17 cellular contexts compared by ENCODE assay signal in genomic region chr10:44931621-44932337, GRCh38. TPM values are rescaled to one million over a fixed set of nuclear protein-coding genes. Genes with fewer than 3 reads are reported as not detected.
"Had no signal": no experiment of that assay in that cellular context is flagged by ENCODE, and none has a peak within 500 bp of the region (broad histone marks: within the 10 kb centered on the region; RNA-seq: fewer than 3 reads in every experiment).

No MANE protein-coding gene starts in this region.

- H3K27me3 ChIP-seq: esophagus muscularis mucosa, hepatocyte, neutrophil, pancreas, right atrium auricular region, stomach, suprapubic skin, transverse colon had no signal

- H3K4me2 ChIP-seq: hepatocyte, SK-N-SH had no signal

- H3K27ac ChIP-seq: esophagus muscularis mucosa, hepatocyte, neutrophil, psoas muscle, stomach, suprapubic skin, transverse colon had no signal

- H3K9ac ChIP-seq: SK-N-SH had no signal

- H3K79me2 ChIP-seq: hepatocyte had no signal

- FAIRE-seq: frontal cortex, pancreas had no signal

- H3K4me3 ChIP-seq: esophagus muscularis mucosa, hepatocyte, pancreas, psoas muscle, right atrium auricular region, stomach, suprapubic skin, transverse colon had no signal

- H3K9me3 ChIP-seq: esophagus muscularis mucosa, neutrophil, pancreas, psoas muscle, right atrium auricular region, SK-N-SH, stomach, suprapubic skin, transverse colon had no signal

- H2AFZ ChIP-seq: hepatocyte had no signal

- H3K36me3 ChIP-seq: esophagus muscularis mucosa, neutrophil, pancreas, right atrium auricular region, stomach, suprapubic skin, transverse colon had no signal

RNA-seq across cellular contexts. Expression of gene TMEM72, which starts 20.6 kb away (rescaled TPM):
- total RNA-seq: activated CD8-positive, alpha-beta memory T cell treated with anti-CD3 and anti-CD28 coated beads for 36 hours; aorta; dermis microvascular lymphatic vessel endothelial cell; esophagus muscularis mucosa; frontal cortex; natural killer cell treated with Interleukin-12 subunit alpha and Interleukin-12 subunit beta and Interleukin-15 and Interleukin-18, amount 100 ng/mL, for 72 hours; psoas muscle; suprapubic skin; T-helper 2 cell treated with Interferon-gamma antibody and Interleukin-4, amounts not matched to agents 100 ng/mL and 5 ng/mL, for 36 hours had no signal
- polyA plus RNA-seq: aorta, hepatocyte, immature natural killer cell, psoas muscle, SK-N-SH had no signal

RNA-seq across cellular contexts. Expression of gene DEPP1, which starts 46.8 kb away (rescaled TPM):
- polyA plus RNA-seq: immature natural killer cell had no signal
